20 cellular contexts compared by ENCODE assay signal in genomic region chr7:100721505-100721812, GRCh38. TPM values are rescaled to one million over a fixed set of nuclear protein-coding genes. Genes with fewer than 3 reads are reported as not detected.
DNase-seq lines count a peak whose midpoint lies in the region; ATAC-seq and TF ChIP-seq lines count a peak whose summit lies in the region.
"Had no signal": no experiment of that assay in that cellular context is flagged by ENCODE, and none has a peak within 500 bp of the region (broad histone marks: within the 10 kb centered on the region; RNA-seq: fewer than 3 reads in every experiment).

No MANE protein-coding gene starts in this region.

- peaks cover 49% of the 10 kb centered on the region for H3K27me3 ChIP-seq in HUES6 (ENCODE audit: control insufficient read depth, insufficient read depth, low read length)
- peaks cover 48% of the 10 kb centered on the region for H3K27me3 ChIP-seq in endodermal cell (ENCODE audit: control insufficient read depth, insufficient read depth, low read length, poor library complexity, severe bottlenecking)

- H3K36me3 ChIP-seq in HUES6 (ENCODE audit: control insufficient read depth, insufficient read depth, low read length) (no peaks in the 10 kb centered on the region), endodermal cell (ENCODE audit: control insufficient read depth, insufficient read depth, low read length) (no peaks in the 10 kb centered on the region)

- H3K4me1 Mint-ChIP-seq in endodermal cell (peaks cover 5% of the 10 kb centered on the region), mesothelial cell of epicardium (peaks cover 1% of the 10 kb centered on the region)

- H3K4me3 Mint-ChIP-seq in endodermal cell (peak overlapping the region; percentile 52), mesothelial cell of epicardium (peak overlapping the region; percentile 33)
- H3K4me3 Mint-ChIP-seq: CD4-positive, alpha-beta T cell had no signal

- H3K9ac ChIP-seq in HUES6 (ENCODE audit: low read length) (no peak overlapping the region), endodermal cell (ENCODE audit: extremely low read depth, low read length, poor library complexity, severe bottlenecking) (no peak overlapping the region)

- H3K27ac Mint-ChIP-seq in endodermal cell (no peak overlapping the region), mesothelial cell of epicardium (no peak overlapping the region)
- H3K27ac Mint-ChIP-seq: CD4-positive, alpha-beta T cell had no signal

- 86 to 100% methylated on average over 2 to 8 of the region's 8 CpGs for WGBS in endodermal cell (ENCODE audit: insufficient coverage in 1 of 2, insufficient read length in 1 of 2), 2 experiments

- H3K36me3 Mint-ChIP-seq in endodermal cell (ENCODE audit: low read depth) = peaks cover 5% of the 10 kb centered on the region
- H3K36me3 Mint-ChIP-seq in mesothelial cell of epicardium = peaks cover 11% of the 10 kb centered on the region

- TF ChIP-seq CTCF in endodermal cell (conservative IDR thresholded peaks at IDR 0.05) (no peak), mesothelial cell of epicardium (IDR thresholded peaks at IDR 0.05; ENCODE audit: unreplicated experiment) (no peak)

- H3K9me3 Mint-ChIP-seq in endodermal cell (peaks cover 30% of the 10 kb centered on the region), mesothelial cell of epicardium (peaks cover 16% of the 10 kb centered on the region)

- H3K4me3 ChIP-seq in HUES6 (ENCODE audit: low read depth, low read length) = peak overlapping the region; percentile 58
- no peak overlapping the region for H3K4me3 ChIP-seq in endodermal cell (ENCODE audit: low read length)
- H3K4me3 ChIP-seq: GM12878 had no signal

- no peak for ATAC-seq in GM18861 (IDR thresholded peaks at IDR 0.05; ENCODE audit: unreplicated experiment)
- ATAC-seq: A549, GM12878, Right ventricle myocardium inferior had no signal

- peaks cover 77% of the 10 kb centered on the region for H3K27me3 Mint-ChIP-seq in endodermal cell (ENCODE audit: insufficient read depth)
- H3K27me3 Mint-ChIP-seq in mesothelial cell of epicardium (ENCODE audit: low read depth) = peaks cover 78% of the 10 kb centered on the region

- H3K27ac ChIP-seq in HUES6 (ENCODE audit: low read depth, low read length) (no peak overlapping the region), endodermal cell (ENCODE audit: low read depth, low read length) (no peak overlapping the region)

- H3K9me3 ChIP-seq in HUES6 (ENCODE audit: control insufficient read depth, insufficient read depth, low read depth, low read length) (peaks cover 14% of the 10 kb centered on the region; the same call in 1 of the 2 replicates), endodermal cell (ENCODE audit: control insufficient read depth, low read length) (peaks cover 11% of the 10 kb centered on the region)
- H3K9me3 ChIP-seq: A549 had no signal

- peaks cover 11% of the 10 kb centered on the region for H3K4me1 ChIP-seq in HUES6 (ENCODE audit: control insufficient read depth, insufficient read depth, low read length)
- H3K4me1 ChIP-seq in endodermal cell (ENCODE audit: control insufficient read depth, insufficient read depth, low read length) = no peaks in the 10 kb centered on the region

- DNase-seq in endodermal cell = peak; percentile 58
- no peak for DNase-seq in mesothelial cell of epicardium (ENCODE audit: low spot score in 2 of 2, unreplicated experiment in 2 of 2)
- DNase-seq in GOT3 (lab: John Stamatoyannopoulos, UW) = no peak
- DNase-seq in NCI-H446 (lab: John Stamatoyannopoulos, UW) = no peak
- DNase-seq: CD4-positive, alpha-beta T cell; DMS53; EL; HCEC 1CT; KG1; NCI-H1105 treated with DMSO at 0.1 percent for 48 hours; NCI-H1694; NCI-H2081 treated with DMSO at 0.1 percent for 48 hours had no signal

RNA-seq across cellular contexts. Expression of gene EPO, which starts 1.2 kb away (rescaled TPM):
- total RNA-seq in endodermal cell (under 1 TPM in 1 of 2 donors, not detected in 1; 0.33 TPM), mesothelial cell of epicardium (0.16 to 0.27 TPM in 2 of 3 replicates, not detected in the other)
- 0.89 TPM for polyA plus RNA-seq in endodermal cell (2013, experiment 1 of 2)
- polyA plus RNA-seq in endodermal cell (2013, experiment 2 of 2) = 0.41 TPM
- total RNA-seq: CD4-positive, alpha-beta T cell; GM12878; NCI-H460; Right ventricle myocardium inferior had no signal
- polyA plus RNA-seq: A549, BJ had no signal

RNA-seq across cellular contexts. Expression of gene ZAN, which starts 11.9 kb away (rescaled TPM):
- total RNA-seq in endodermal cell = not detected
- polyA plus RNA-seq in endodermal cell (2013, experiment 1 of 2) = not detected
- polyA plus RNA-seq in endodermal cell (2013, experiment 2 of 2) = not detected
- total RNA-seq in mesothelial cell of epicardium = not detected in 3 replicates
- total RNA-seq: CD4-positive, alpha-beta T cell; GM12878; NCI-H460; Right ventricle myocardium inferior; SK-MEL-5 had no signal
- polyA plus RNA-seq: A549, BJ, GM12878 had no signal

RNA-seq across cellular contexts. Expression of gene POP7, which starts 15.5 kb away (rescaled TPM):
- total RNA-seq in endodermal cell = 10 to 100 TPM; 51.7 to 59.2 TPM
- 49.0 TPM for polyA plus RNA-seq in endodermal cell (2013, experiment 1 of 2)
- 43.2 TPM for polyA plus RNA-seq in endodermal cell (2013, experiment 2 of 2)
- total RNA-seq in mesothelial cell of epicardium = 26.0 to 27.2 TPM (median 26.6 TPM) in 3 replicates

RNA-seq across cellular contexts. Expression of gene GIGYF1, which starts 27.4 kb away (rescaled TPM):
- total RNA-seq in endodermal cell (100 to 1,000 TPM in 1 of 2 donors, 10 to 100 TPM in 1; 90.0 to 101 TPM), mesothelial cell of epicardium (98.5 to 99.2 TPM (median 99.1 TPM) in 3 replicates)
- polyA plus RNA-seq in endodermal cell (2013, experiment 1 of 2) = 58.7 TPM
- polyA plus RNA-seq in endodermal cell (2013, experiment 2 of 2) = 48.4 TPM

RNA-seq across cellular contexts. Expression of gene GNB2, which starts 47.9 kb away (rescaled TPM):
- 100 to 1,000 TPM; 197 to 230 TPM for total RNA-seq in endodermal cell
- polyA plus RNA-seq in endodermal cell (2013, experiment 1 of 2) = 186 TPM
- polyA plus RNA-seq in endodermal cell (2013, experiment 2 of 2) = 184 TPM
- 173 to 178 TPM (median 174 TPM) in 3 replicates for total RNA-seq in mesothelial cell of epicardium
